Comparison of ENCODE assay signal across 1 cellular context in the genomic region with DNA sequence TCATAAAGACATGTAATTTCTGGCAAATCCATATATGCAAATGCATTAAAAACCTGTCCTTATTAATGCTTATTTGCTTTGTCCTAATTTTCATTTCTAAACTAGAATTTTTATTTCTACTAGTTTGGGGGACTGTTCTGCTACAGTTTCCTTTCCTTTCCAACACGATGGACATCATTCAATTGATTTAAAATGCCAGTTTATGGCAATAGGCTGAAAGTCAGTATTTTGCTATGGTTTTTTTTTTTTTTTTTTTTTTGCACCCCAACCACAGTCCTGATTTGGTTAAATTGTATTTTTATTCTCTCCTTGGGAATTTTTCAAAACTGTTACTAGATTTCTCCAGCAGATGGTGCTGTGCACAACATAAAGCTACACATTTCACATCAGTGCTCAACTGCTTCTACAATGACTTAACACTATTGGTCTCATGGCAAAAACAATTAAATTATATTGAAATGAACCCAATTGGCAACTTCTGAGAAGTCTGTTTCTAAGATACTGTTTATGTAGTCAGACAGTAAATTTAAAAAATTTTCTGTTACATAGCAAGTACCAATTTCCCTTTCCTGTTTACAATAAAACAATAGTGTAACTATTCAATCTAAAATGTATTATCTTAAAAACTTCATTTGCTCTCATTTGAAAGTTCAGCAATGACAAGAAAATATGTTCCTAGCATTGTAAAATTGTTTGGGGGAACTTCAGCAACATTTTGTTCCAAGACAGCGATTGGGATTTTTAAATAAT.
TF ChIP-seq lines count a peak whose summit lies in the region.

No MANE protein-coding gene starts in this region.

TF ChIP-seq in HCT116, 20 proteins besides CTCF, POLR2A, EP300 and RAD21:
- TF ChIP-seq CBX3 (IDR thresholded peaks at IDR 0.05; ENCODE audit: low read depth) (no peak), EZH2phosphoT487 (IDR thresholded peaks at IDR 0.05; ENCODE audit: borderline replicate concordance) (no peak), ZFX (IDR thresholded peaks at IDR 0.05) (no peak)
- TF ChIP-seq, protein P1, sequence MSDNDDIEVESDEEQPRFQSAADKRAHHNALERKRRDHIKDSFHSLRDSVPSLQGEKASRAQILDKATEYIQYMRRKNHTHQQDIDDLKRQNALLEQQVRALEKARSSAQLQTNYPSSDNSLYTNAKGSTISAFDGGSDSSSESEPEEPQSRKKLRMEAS (IDR thresholded peaks at IDR 0.05) = no peak
